22 cellular contexts compared by ENCODE assay signal in genomic region chr11:35539256-35539655, GRCh38. TPM values are rescaled to one million over a fixed set of nuclear protein-coding genes. Genes with fewer than 3 reads are reported as not detected.
DNase-seq lines count a peak whose midpoint lies in the region; ATAC-seq and TF ChIP-seq lines count a peak whose summit lies in the region.
"Had no signal": no experiment of that assay in that cellular context is flagged by ENCODE, and none has a peak within 500 bp of the region (broad histone marks: within the 10 kb centered on the region; RNA-seq: fewer than 3 reads in every experiment).

No MANE protein-coding gene starts in this region.

- H3K4me1 ChIP-seq in ACC112 (ENCODE audit: control insufficient read depth, insufficient read depth, low read length, unreplicated experiment) (peaks cover 37% of the 10 kb centered on the region), IMR-90 (ENCODE audit: control insufficient read depth, insufficient read depth, low read length) (peaks cover 37% of the 10 kb centered on the region), osteoblast (ENCODE audit: insufficient read depth, low read length) (peaks cover 39% of the 10 kb centered on the region)

- peak overlapping the region; percentile 55 for H2AFZ ChIP-seq in ACC112 (ENCODE audit: low read length, unreplicated experiment)
- H2AFZ ChIP-seq in IMR-90 (replicated peaks; ENCODE audit: low read length, poor library complexity): peak overlapping the region; percentile 75
- no peak overlapping the region for H2AFZ ChIP-seq in osteoblast (ENCODE audit: low read length)

- no peaks in the 10 kb centered on the region for H3K36me3 ChIP-seq in ACC112 (ENCODE audit: insufficient read depth, low read length)
- H3K36me3 ChIP-seq in IMR-90 (ENCODE audit: control insufficient read depth, insufficient read depth, low read length): no peaks in the 10 kb centered on the region
- H3K36me3 ChIP-seq in osteoblast (ENCODE audit: insufficient read depth, low read length): no peaks in the 10 kb centered on the region
- H3K36me3 ChIP-seq: cardiac muscle cell had no signal

- no peaks in the 10 kb centered on the region for H3K79me2 ChIP-seq in ACC112 (ENCODE audit: control insufficient read depth, insufficient read depth, low read length, unreplicated experiment)
- no peaks in the 10 kb centered on the region for H3K79me2 ChIP-seq in osteoblast (ENCODE audit: insufficient read depth, low read length)

- no peak overlapping the region for H2AK9ac ChIP-seq in IMR-90 (replicated peaks; ENCODE audit: low read depth, low read length, poor library complexity)

- no peak for TF ChIP-seq POLR2A in IMR-90 (IDR thresholded peaks at IDR 0.05; ENCODE audit: low read depth, low read length)

- H3K79me1 ChIP-seq in IMR-90 (ENCODE audit: low read depth in 1 of 2, low read length in 2 of 2): peaks cover 0 to 6% of the 10 kb centered on the region in 2 experiments; a peak in 1 of 4 replicates

- H3K56ac ChIP-seq in IMR-90 (ENCODE audit: extremely low read depth, insufficient read depth, low read length): no peak overlapping the region; the same call in 1 of the 2 replicates

- H2BK120ac ChIP-seq in IMR-90 (ENCODE audit: low read depth, low read length): peak overlapping the region; percentile 97

- TF ChIP-seq RAD21 in IMR-90 (IDR thresholded peaks at IDR 0.05; ENCODE audit: low read length): no peak

- CTCF ChIA-PET in IMR-90 (lab: Yijun Ruan, JAX): interaction anchor here (0.8 to 1.4 kb wide), 2 partner anchors 54 to 68 kb away, joined by 3 to 5 read pairs; no protein-coding TSS in a partner anchor

- H3K36me3 Mint-ChIP-seq in T-helper 2 cell treated with Interferon-gamma antibody and Interleukin-4, amounts not matched to agents 5 μg/mL and 100 μg/mL, for 36 hours (ENCODE audit: low read depth): no peaks in the 10 kb centered on the region

- in situ Hi-C loops in IMR-90 (cut with MboI; ENCODE audit: low sequenced_read_pairs): no loop called here

- peak overlapping the region; percentile 98 for H2BK20ac ChIP-seq in IMR-90 (ENCODE audit: low read depth, low read length)

- H3K18ac ChIP-seq in IMR-90 (ENCODE audit: low read depth, low read length): peak overlapping the region; percentile 82

- H4K91ac ChIP-seq in IMR-90 (ENCODE audit: insufficient read depth, low read depth, low read length): peak overlapping the region; percentile 75

- peak overlapping the region; percentile 96 for H3K4ac ChIP-seq in IMR-90 (ENCODE audit: low read depth, low read length)

- no peaks in the 10 kb centered on the region for H3K9me3 Mint-ChIP-seq in T-helper 2 cell treated with Interferon-gamma antibody and Interleukin-4, amounts not matched to agents 5 μg/mL and 100 μg/mL, for 36 hours
- H3K9me3 Mint-ChIP-seq: activated naive CD8-positive, alpha-beta T cell treated with anti-CD3 and anti-CD28 coated beads, Interleukin-2, amount 50 U/mL, for 24 hours; activated T-helper 17 cell treated with anti-CD3 and anti-CD28 coated beads, Interleukin-2, amount 50 U/mL, for 72 hours; CD4-positive, alpha-beta T cell had no signal

- no peaks in the 10 kb centered on the region for H3K27me3 ChIP-seq in ACC112 (ENCODE audit: insufficient read depth, low read length)
- H3K27me3 ChIP-seq in IMR-90 (ENCODE audit: control insufficient read depth, insufficient read depth, low read length): no peaks in the 10 kb centered on the region
- no peaks in the 10 kb centered on the region for H3K27me3 ChIP-seq in osteoblast (ENCODE audit: insufficient read depth, low read length)
- H3K27me3 ChIP-seq: cardiac muscle cell had no signal

- H2BK5ac ChIP-seq in IMR-90 (ENCODE audit: low read depth, low read length, poor library complexity, severe bottlenecking): peak overlapping the region; percentile 98

- H3K4me3 Mint-ChIP-seq in T-helper 2 cell treated with Interferon-gamma antibody and Interleukin-4, amounts not matched to agents 5 μg/mL and 100 μg/mL, for 36 hours: no peak overlapping the region
- H3K4me3 Mint-ChIP-seq: activated naive CD8-positive, alpha-beta T cell treated with anti-CD3 and anti-CD28 coated beads, Interleukin-2, amount 50 U/mL, for 24 hours; activated T-helper 17 cell treated with anti-CD3 and anti-CD28 coated beads, Interleukin-2, amount 50 U/mL, for 72 hours; CD4-positive, alpha-beta T cell had no signal

- H3K4me2 ChIP-seq in IMR-90 (ENCODE audit: low read depth, low read length) (no peak overlapping the region), osteoblast (ENCODE audit: insufficient read depth, low read length) (peak overlapping the region; percentile 10)

- H3K9me1 ChIP-seq in IMR-90 (ENCODE audit: insufficient read depth, low read length): peaks cover 17% of the 10 kb centered on the region

- peak overlapping the region; percentile 6; the same call in 1 of the 2 replicates for H3K23ac ChIP-seq in IMR-90 (ENCODE audit: low read depth, low read length)

- H3K14ac ChIP-seq in IMR-90 (replicated peaks; ENCODE audit: low read depth, low read length): peak overlapping the region; percentile 66

- no CpG with 5 or more reads among the region's 3 CpGs for WGBS in IMR-90 (ENCODE audit: extremely low coverage in 2 of 2, insufficient read length in 1 of 2), 2 experiments

- H3K9me3 ChIP-seq in IMR-90 (ENCODE audit: control insufficient read depth, insufficient read depth, low read length) (no peaks in the 10 kb centered on the region), osteoblast (ENCODE audit: low read depth, low read length) (no peaks in the 10 kb centered on the region)

- no peak for TF ChIP-seq CTCF in IMR-90 (conservative IDR thresholded peaks at IDR 0.05; ENCODE audit: low read depth, low read length)
- no peak for TF ChIP-seq CTCF in fibroblast of pulmonary artery (IDR thresholded peaks at IDR 0.05; ENCODE audit: low read length, missing control alignments)
- TF ChIP-seq CTCF in osteoblast (IDR thresholded peaks at IDR 0.05; ENCODE audit: extremely low read depth, low read depth, low read length): no peak

- dilution Hi-C loops in IMR-90 (cut with HindIII; ENCODE audit: low sequenced_read_pairs, unreplicated experiment): no loop called here

- H3K27ac Mint-ChIP-seq in T-helper 2 cell treated with Interferon-gamma antibody and Interleukin-4, amounts not matched to agents 5 μg/mL and 100 μg/mL, for 36 hours: no peak overlapping the region
- H3K27ac Mint-ChIP-seq: activated naive CD8-positive, alpha-beta T cell treated with anti-CD3 and anti-CD28 coated beads, Interleukin-2, amount 50 U/mL, for 24 hours; activated T-helper 17 cell treated with anti-CD3 and anti-CD28 coated beads, Interleukin-2, amount 50 U/mL, for 72 hours; CD4-positive, alpha-beta T cell had no signal

- H3K4me1 Mint-ChIP-seq in T-helper 2 cell treated with Interferon-gamma antibody and Interleukin-4, amounts not matched to agents 5 μg/mL and 100 μg/mL, for 36 hours (ENCODE audit: low read depth): no peaks in the 10 kb centered on the region
- H3K4me1 Mint-ChIP-seq: activated naive CD8-positive, alpha-beta T cell treated with anti-CD3 and anti-CD28 coated beads, Interleukin-2, amount 50 U/mL, for 24 hours; activated T-helper 17 cell treated with anti-CD3 and anti-CD28 coated beads, Interleukin-2, amount 50 U/mL, for 72 hours had no signal

- no peak for ATAC-seq in IMR-90 (ENCODE audit: low read depth)
- no peak for ATAC-seq in GM21528 (IDR thresholded peaks at IDR 0.05; ENCODE audit: low FRiP score, unreplicated experiment)
- ATAC-seq: activated naive CD8-positive, alpha-beta T cell treated with anti-CD3 and anti-CD28 coated beads, Interleukin-2, amount 50 U/mL, for 24 hours; activated T-helper 17 cell treated with anti-CD3 and anti-CD28 coated beads, Interleukin-2, amount 50 U/mL, for 72 hours; GM12878; K562 had no signal

- BruUV-seq in IMR-90 (replicated peaks; lab: Mats Ljungman, UMichigan): no TSS peak

- no peak overlapping the region for H3K4me3 ChIP-seq in ACC112 (ENCODE audit: low read depth, low read length)
- H3K4me3 ChIP-seq in IMR-90 (ENCODE audit: insufficient read depth, low read depth, low read length): no peak overlapping the region
- H3K4me3 ChIP-seq in fibroblast of pulmonary artery (replicated peaks; ENCODE audit: low read depth, low read length): no peak overlapping the region
- H3K4me3 ChIP-seq in osteoblast (ENCODE audit: insufficient read depth, low read length): no peak overlapping the region
- H3K4me3 ChIP-seq: cardiac muscle cell, GM12878, K562 had no signal

- DNase-seq in IMR-90: no peak
- DNase-seq in fibroblast of pulmonary artery (ENCODE audit: low read depth): peak; percentile 50
- DNase-seq in osteoblast (ENCODE audit: insufficient read length, low spot score, missing footprints): no peak
- no peak for DNase-seq in T-helper 2 cell treated with Interferon-gamma antibody and Interleukin-4, amounts not matched to agents 5 μg/mL and 100 μg/mL, for 36 hours (ENCODE audit: low spot score)
- DNase-seq in NCI-H524 treated with DMSO at 0.1 percent for 48 hours (lab: John Stamatoyannopoulos, UW): no peak
- no peak for DNase-seq in SHP77 treated with DMSO at 0.1 percent for 48 hours (lab: John Stamatoyannopoulos, UW)
- DNase-seq: activated CD4-positive, alpha-beta T cell treated with anti-CD3 and anti-CD28 coated beads for 48 hours; activated naive CD8-positive, alpha-beta T cell treated with anti-CD3 and anti-CD28 coated beads, Interleukin-2, amount 50 U/mL, for 24 hours; CD4-positive, alpha-beta T cell; dermis blood vessel endothelial cell; DMS153; NCI-H1694 treated with DMSO at 0.1 percent for 48 hours; SIG-M5; stimulated activated CD4-positive, alpha-beta T cell treated with anti-CD3 and anti-CD28 coated beads, Interleukin-12 subunit alpha, Interleukin-12 subunit beta, amount 100 ng/mL, for 4 hours; stimulated activated CD8-positive, alpha-beta memory T cell treated with anti-CD3 and anti-CD28 coated beads, Interleukin-4, amount 100 ng/mL, for 48 hours; T-helper 1 cell had no signal

- peak overlapping the region; percentile 62 for H3K27ac ChIP-seq in ACC112 (ENCODE audit: low read depth, low read length)
- peak overlapping the region; percentile 81 for H3K27ac ChIP-seq in IMR-90 (ENCODE audit: insufficient read depth, low read length)
- H3K27ac ChIP-seq in osteoblast (ENCODE audit: low read depth, low read length): peak overlapping the region; percentile 69
- H3K27ac ChIP-seq: cardiac muscle cell had no signal

- H4K20me1 ChIP-seq in IMR-90 (ENCODE audit: insufficient read depth, low read length) (no peaks in the 10 kb centered on the region), osteoblast (ENCODE audit: insufficient read depth, low read length) (no peaks in the 10 kb centered on the region)

- peak overlapping the region; percentile 88 for H2AK5ac ChIP-seq in IMR-90 (ENCODE audit: low read depth, low read length)

- H4K8ac ChIP-seq in IMR-90 (ENCODE audit: low read depth in 2 of 2, low read length in 2 of 2): peak overlapping the region; percentile 59 to 93

- peak overlapping the region; percentile 98 for H2BK15ac ChIP-seq in IMR-90 (ENCODE audit: low read depth, low read length)

- H4K5ac ChIP-seq in IMR-90 (ENCODE audit: low read depth, low read length): peak overlapping the region; percentile 72

- intact Hi-C loops in IMR-90 (cut with micrococcal nuclease): no loop called here

- POLR2A ChIA-PET in IMR-90 (lab: Charles Lee; ENCODE audit: unreplicated experiment): interaction anchor here (1.0 kb wide), 2 partner anchors 9 to 15 kb away, joined by 3 to 4 read pairs; no protein-coding TSS in a partner anchor

- peak overlapping the region; percentile 20; the same call in 1 of the 2 replicates for H3K9ac ChIP-seq in IMR-90 (ENCODE audit: low read depth, low read length)

- H3K27me3 Mint-ChIP-seq in T-helper 2 cell treated with Interferon-gamma antibody and Interleukin-4, amounts not matched to agents 5 μg/mL and 100 μg/mL, for 36 hours (ENCODE audit: low read depth): no peaks in the 10 kb centered on the region

RNA-seq across cellular contexts. Expression of gene PAMR1, which starts 13.8 kb away (rescaled TPM):
- 65.5 and 80.7 TPM in 2 replicates for total RNA-seq in IMR-90 (2012; rRNA removed)
- 67.5 and 70.7 TPM in 2 replicates for polyA plus RNA-seq in IMR-90 (2012; rRNA removed)
- polyA plus RNA-seq in IMR-90 (2012; cell fraction: cytosol; rRNA removed): 61.3 and 83.4 TPM in 2 replicates
- 102 and 106 TPM in 2 replicates for polyA plus RNA-seq in IMR-90 (2012; cell fraction: nucleus; rRNA removed; ENCODE audit: low replicate concordance)
- 49.9 and 60.7 TPM in 2 replicates for total RNA-seq in osteoblast
- total RNA-seq: activated T-helper 17 cell treated with anti-CD3 and anti-CD28 coated beads, Interleukin-2, amount 50 U/mL, for 72 hours; CD4-positive, alpha-beta T cell; GM12878; K562 had no signal
- polyA plus RNA-seq: K562 had no signal
